Comparison of ENCODE assay signal across 15 cellular contexts in the genomic region with DNA sequence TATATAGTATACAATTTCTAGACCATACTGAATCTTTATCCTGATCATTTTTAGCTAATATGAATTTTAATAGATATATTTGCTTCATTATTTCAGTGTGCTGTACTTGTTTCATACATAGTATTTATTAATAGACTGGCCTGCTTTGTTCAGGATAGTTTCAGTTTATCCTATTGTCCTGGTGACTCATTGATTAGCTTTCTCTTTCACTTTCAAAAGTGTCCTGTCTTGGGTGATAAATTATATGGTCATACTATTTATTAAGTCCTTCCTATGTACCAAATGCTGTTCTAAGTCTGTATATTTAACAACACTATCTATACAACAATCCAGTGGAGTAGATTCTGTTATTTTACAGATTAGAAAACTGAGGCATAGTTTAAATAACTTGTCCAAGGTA.
DNase-seq lines count a peak whose midpoint lies in the region; ATAC-seq and TF ChIP-seq lines count a peak whose summit lies in the region.
"Had no signal": no experiment of that assay in that cellular context is flagged by ENCODE, and none has a peak within 500 bp of the region (broad histone marks: within the 10 kb centered on the region; RNA-seq: fewer than 3 reads in every experiment).

No MANE protein-coding gene starts in this region.

- peak; percentile 4 for DNase-seq in Caki2 (ENCODE audit: low read depth)
- DNase-seq in adipocyte (ENCODE audit: low read depth), result peak; percentile 50
- DNase-seq in iris pigment epithelial cell (ENCODE audit: low read depth), result peak; percentile 71
- no peak for DNase-seq in Kasumi-1 (lab: John Stamatoyannopoulos, UW)
- DNase-seq in activated naive CD4-positive, alpha-beta T cell (lab: John Stamatoyannopoulos, UW), result no peak
- DNase-seq in OCI-LY7 (ENCODE audit: low spot score), result no peak
- no peak for DNase-seq in NCI-H2081 (lab: John Stamatoyannopoulos, UW)
- DNase-seq: activated CD4-positive, alpha-beta T cell treated with anti-CD3 and anti-CD28 coated beads for 1 hour; immature natural killer cell; MG63; substantia nigra had no signal

- no peaks in the 10 kb centered on the region for H3K27me3 ChIP-seq in adipocyte (replicated peaks; ENCODE audit: control insufficient read depth, insufficient read depth, low read length)
- H3K27me3 ChIP-seq: BLaER1, cardiac muscle cell, MG63 had no signal

- no peaks in the 10 kb centered on the region for H3K9me2 ChIP-seq in OCI-LY7 (ENCODE audit: insufficient read depth, low read length)

- H3K36me3 ChIP-seq in adipocyte (ENCODE audit: control insufficient read depth, insufficient read depth, low read length, severe bottlenecking) (no peaks in the 10 kb centered on the region), OCI-LY7 (ENCODE audit: insufficient read depth, low read length) (no peaks in the 10 kb centered on the region)
- H3K36me3 ChIP-seq: BLaER1, cardiac muscle cell, MG63 had no signal

- H2AFZ ChIP-seq in OCI-LY7 (ENCODE audit: low read length), result no peak overlapping the region

- intact Hi-C loops in OCI-LY7 (cut with micrococcal nuclease; ENCODE audit: unreplicated experiment), result no loop called here

- POLR2A ChIA-PET in OCI-LY7 (lab: Charles Lee), result interaction anchor here (0.7 to 1.2 kb wide), 2 partner anchors 19 to 287 kb away, joined by 3 to 4 read pairs; no protein-coding TSS in a partner anchor

- peak; percentile 62 for ATAC-seq in HG02973 (IDR thresholded peaks at IDR 0.05; ENCODE audit: unreplicated experiment)

- H3K79me2 ChIP-seq in OCI-LY7 (ENCODE audit: insufficient read depth, low read depth, low read length), result no peaks in the 10 kb centered on the region

- H3K4me3 ChIP-seq in adipocyte (ENCODE audit: low read length) (peak overlapping the region; percentile 17), OCI-LY7 (ENCODE audit: low read depth, low read length, poor library complexity, severe bottlenecking) (no peak overlapping the region)
- H3K4me3 ChIP-seq: BLaER1, cardiac muscle cell, MG63, skin epidermis had no signal

- no peak for TF ChIP-seq CTCF in OCI-LY7 (conservative IDR thresholded peaks at IDR 0.05; ENCODE audit: low read length)

- H3K9ac ChIP-seq in adipocyte (ENCODE audit: low read length), result no peak overlapping the region
- H3K9ac ChIP-seq: BLaER1 had no signal

- no peak overlapping the region for H3K4me2 ChIP-seq in OCI-LY7 (ENCODE audit: low read length)
- H3K4me2 ChIP-seq: BLaER1 had no signal

- CTCF ChIA-PET in OCI-LY7 (lab: Charles Lee; ENCODE audit: unreplicated experiment), result no interaction called here

- no TSS peak for BruUV-seq in OCI-LY7 (replicated peaks; lab: Mats Ljungman, UMichigan)

- peaks cover 6% of the 10 kb centered on the region for H3K4me1 ChIP-seq in adipocyte (ENCODE audit: control insufficient read depth, insufficient read depth, low read length)
- no peaks in the 10 kb centered on the region for H3K4me1 ChIP-seq in OCI-LY7 (ENCODE audit: insufficient read depth, low read length, poor library complexity, severe bottlenecking)
- H3K4me1 ChIP-seq: BLaER1 had no signal

- no peaks in the 10 kb centered on the region for H4K20me1 ChIP-seq in OCI-LY7 (ENCODE audit: insufficient read depth, low read length)
- H4K20me1 ChIP-seq: BLaER1 had no signal

- no peak overlapping the region for H3K27ac ChIP-seq in OCI-LY7 (ENCODE audit: low read depth, low read length, poor library complexity, severe bottlenecking)
- H3K27ac ChIP-seq: BLaER1, cardiac muscle cell, skin epidermis had no signal

- in situ Hi-C loops in Caki2 (cut with HindIII; ENCODE audit: low pct_unique_long_range_greater_than_20kb, low sequenced_read_pairs), result no loop called here

- H3K9me3 ChIP-seq in adipocyte (ENCODE audit: control insufficient read depth, low read length), result peaks cover 16% of the 10 kb centered on the region
- no peaks in the 10 kb centered on the region for H3K9me3 ChIP-seq in OCI-LY7 (ENCODE audit: low read length)

Comparison
In these comparisons a context has a peak if more than half of its experiments do, and no peak if none do; other contexts are left out.
1. DNase-seq: peak in Caki2 (single experiment), adipocyte (single experiment) and iris pigment epithelial cell (single experiment); none in Kasumi-1 (0 of 2), activated naive CD4-positive, alpha-beta T cell (0 of 4), OCI-LY7 (single experiment) and NCI-H2081 (0 of 2).